ENCODE assay signal across 24 cellular contexts in the genomic region with DNA sequence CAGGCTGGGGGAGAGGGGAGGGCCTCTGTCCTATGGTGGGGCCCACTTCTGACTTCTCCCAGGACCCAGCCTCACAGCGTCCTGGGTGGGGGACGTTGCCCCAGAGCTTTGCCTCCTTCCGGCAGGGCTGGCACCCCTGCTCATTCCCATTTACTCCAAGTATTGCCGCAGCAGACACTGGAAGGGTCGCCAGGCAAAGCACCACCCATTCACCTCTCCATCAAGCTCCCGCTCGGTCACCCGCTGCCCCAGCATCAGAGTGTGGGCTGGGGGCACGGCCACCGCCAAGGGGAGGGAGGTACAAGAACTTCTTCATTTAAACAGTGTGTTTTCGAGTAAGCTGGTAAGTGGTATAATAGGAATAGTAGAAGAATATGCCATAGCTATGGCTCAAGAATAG. TPM values are rescaled to one million over a fixed set of nuclear protein-coding genes. Genes with fewer than 3 reads are reported as not detected.
A peak's percentile ranks its signal among the peaks of the same experiment; 100 is the strongest.
DNase-seq lines count a peak whose midpoint lies in the region; ATAC-seq, FAIRE-seq and TF ChIP-seq lines count a peak whose summit lies in the region.
"Had no signal": no experiment of that assay in that cellular context is flagged by ENCODE, and none has a peak within 500 bp of the region (broad histone marks: within the 10 kb centered on the region; RNA-seq: fewer than 3 reads in every experiment).

No MANE protein-coding gene starts in this region.

- no peak overlapping the region for H3K4me3 Mint-ChIP-seq in Calu3 (ENCODE audit: low read depth, unreplicated experiment)
- H3K4me3 Mint-ChIP-seq in stimulated activated effector memory CD8-positive, alpha-beta T cell treated with anti-CD3 and anti-CD28 coated beads, Interleukin-12 subunit alpha, Interleukin-12 subunit beta, amount 100 ng/mL, for 72 hours = no peak overlapping the region

- H3K27ac Mint-ChIP-seq in Calu3 (ENCODE audit: unreplicated experiment) = peak overlapping the region; percentile 3
- peak overlapping the region; percentile 68 for H3K27ac Mint-ChIP-seq in stimulated activated effector memory CD8-positive, alpha-beta T cell treated with anti-CD3 and anti-CD28 coated beads, Interleukin-12 subunit alpha, Interleukin-12 subunit beta, amount 100 ng/mL, for 72 hours

- FAIRE-seq in kidney (lab: Jason Lieb, UNC) = no peak
- FAIRE-seq: RCC 7860 had no signal

- no peak for ATAC-seq in stimulated activated effector memory CD8-positive, alpha-beta T cell treated with anti-CD3 and anti-CD28 coated beads, Interleukin-12 subunit alpha, Interleukin-12 subunit beta, amount 100 ng/mL, for 72 hours

- no peak for TF ChIP-seq POLR2A in stomach (IDR thresholded peaks at IDR 0.05)

- H3K9me3 ChIP-seq in kidney (ENCODE audit: control insufficient read depth in 1 of 2, low read length in 2 of 2) (no peaks in the 10 kb centered on the region), MM.1S (replicated peaks; ENCODE audit: insufficient read depth, low read length) (no peaks in the 10 kb centered on the region), smooth muscle cell (replicated peaks; ENCODE audit: low read depth) (no peaks in the 10 kb centered on the region), stomach (peaks cover 0 to 33% (median 2%) of the 10 kb centered on the region in 4 donors)

- no TSS peak for BruUV-seq in Calu3 (replicated peaks; lab: Mats Ljungman, UMichigan)

- H3K9me2 ChIP-seq in MM.1S (replicated peaks; ENCODE audit: insufficient read depth, low read length) = no peaks in the 10 kb centered on the region

- DNase-seq in Calu3 = no peak
- DNase-seq in kidney = peak; percentile 59
- DNase-seq in stimulated activated effector memory CD8-positive, alpha-beta T cell treated with anti-CD3 and anti-CD28 coated beads, Interleukin-12 subunit alpha, Interleukin-12 subunit beta, amount 100 ng/mL, for 72 hours (ENCODE audit: low spot score in 2 of 2) = no peak
- no peak for DNase-seq in MM.1S
- DNase-seq in smooth muscle cell (lab: John Stamatoyannopoulos, UW; ENCODE audit: unreplicated experiment) = no peak
- no peak for DNase-seq in stomach
- DNase-seq: DMS79 treated with DMSO at 0.1 percent for 48 hours, H7, IMR-90, MV-4-11, NCI-H1105 treated with DMSO at 0.1 percent for 48 hours, NCI-H1694, NCI-H2081, NCI-H2171, NCI-H345, NCI-H524 treated with DMSO at 0.1 percent for 48 hours, NCI-H82 had no signal

- H3K27ac ChIP-seq in angular gyrus (ENCODE audit: low read depth, low read length) (peak overlapping the region; percentile 70), kidney (ENCODE audit: low read depth in 2 of 2, low read length in 2 of 2) (no peak overlapping the region), MM.1S (ENCODE audit: low read length) (no peak overlapping the region), smooth muscle cell (ENCODE audit: low read depth) (no peak overlapping the region), stomach (no peak overlapping the region)
- H3K27ac ChIP-seq: KMS-11 had no signal

- H3K79me2 ChIP-seq in MM.1S (ENCODE audit: low read length) = no peaks in the 10 kb centered on the region
- no peaks in the 10 kb centered on the region for H3K79me2 ChIP-seq in smooth muscle cell (ENCODE audit: low read depth)

- peaks cover 18% of the 10 kb centered on the region for H3K9me3 Mint-ChIP-seq in Calu3 (ENCODE audit: low read depth, unreplicated experiment)
- H3K9me3 Mint-ChIP-seq in stimulated activated effector memory CD8-positive, alpha-beta T cell treated with anti-CD3 and anti-CD28 coated beads, Interleukin-12 subunit alpha, Interleukin-12 subunit beta, amount 100 ng/mL, for 72 hours = no peaks in the 10 kb centered on the region

- WGBS in smooth muscle cell (ENCODE audit: low lambda C conversion rate) = 98% methylated on average over 9 of the region's 11 CpGs
- 83 to 93% (median 89%) methylated on average over 9 to 11 of the region's 11 CpGs for WGBS in stomach, 5 donors

- H3K9ac ChIP-seq in kidney (ENCODE audit: low read length in 2 of 2) = no peak overlapping the region
- H3K9ac ChIP-seq in MM.1S (ENCODE audit: low read length) = no peak overlapping the region
- no peak overlapping the region for H3K9ac ChIP-seq in smooth muscle cell (ENCODE audit: low read depth)
- H3K9ac ChIP-seq: KMS-11 had no signal

- H4K20me1 ChIP-seq in MM.1S (ENCODE audit: insufficient read depth, low read length) = no peaks in the 10 kb centered on the region
- no peaks in the 10 kb centered on the region for H4K20me1 ChIP-seq in smooth muscle cell (ENCODE audit: low read depth)

- H3K4me1 ChIP-seq in kidney (ENCODE audit: control insufficient read depth in 1 of 2, insufficient read depth in 1 of 2, low read depth in 1 of 2, low read length in 2 of 2) = no peaks in the 10 kb centered on the region
- H3K4me1 ChIP-seq in MM.1S (ENCODE audit: low read length) = no peaks in the 10 kb centered on the region
- no peaks in the 10 kb centered on the region for H3K4me1 ChIP-seq in smooth muscle cell (ENCODE audit: low read depth)
- no peaks in the 10 kb centered on the region for H3K4me1 ChIP-seq in stomach
- H3K4me1 ChIP-seq: BE2C had no signal

- H3K27me3 ChIP-seq in MM.1S (replicated peaks; ENCODE audit: insufficient read depth, low read length) (peaks cover 84% of the 10 kb centered on the region), smooth muscle cell (ENCODE audit: low read depth) (no peaks in the 10 kb centered on the region), stomach (no peaks in the 10 kb centered on the region)
- H3K27me3 ChIP-seq: BE2C had no signal

- no peaks in the 10 kb centered on the region for H3K27me3 Mint-ChIP-seq in Calu3 (ENCODE audit: unreplicated experiment)

- no peak for TF ChIP-seq CTCF in Calu3 (IDR thresholded peaks at IDR 0.05; ENCODE audit: unreplicated experiment)
- TF ChIP-seq CTCF in kidney (IDR thresholded peaks at IDR 0.05; ENCODE audit: borderline replicate concordance, extremely low read depth, insufficient read depth) = no peak
- TF ChIP-seq CTCF in MM.1S (IDR thresholded peaks at IDR 0.05; ENCODE audit: low read length) = no peak
- no peak for TF ChIP-seq CTCF in smooth muscle cell (IDR thresholded peaks at IDR 0.05; ENCODE audit: borderline replicate concordance, insufficient read depth, poor library complexity, severe bottlenecking)
- no peak for TF ChIP-seq CTCF in stomach (IDR thresholded peaks at IDR 0.05)

- no peaks in the 10 kb centered on the region for H3K4me1 Mint-ChIP-seq in Calu3 (ENCODE audit: low read depth, unreplicated experiment)
- no peaks in the 10 kb centered on the region for H3K4me1 Mint-ChIP-seq in stimulated activated effector memory CD8-positive, alpha-beta T cell treated with anti-CD3 and anti-CD28 coated beads, Interleukin-12 subunit alpha, Interleukin-12 subunit beta, amount 100 ng/mL, for 72 hours

- H3K4me3 ChIP-seq in kidney (ENCODE audit: low read length in 2 of 2) (no peak overlapping the region), MM.1S (ENCODE audit: low read length) (no peak overlapping the region), smooth muscle cell (no peak overlapping the region), stomach (no peak overlapping the region)

- H3K36me3 Mint-ChIP-seq in Calu3 (ENCODE audit: insufficient read depth, unreplicated experiment) = peaks cover 46% of the 10 kb centered on the region
- H3K36me3 Mint-ChIP-seq in stimulated activated effector memory CD8-positive, alpha-beta T cell treated with anti-CD3 and anti-CD28 coated beads, Interleukin-12 subunit alpha, Interleukin-12 subunit beta, amount 100 ng/mL, for 72 hours = no peaks in the 10 kb centered on the region

- TF ChIP-seq EP300 in stomach (IDR thresholded peaks at IDR 0.05) = no peak

- intact Hi-C loops in Calu3 (cut with micrococcal nuclease; ENCODE audit: unreplicated experiment) = no loop called here
- intact Hi-C loops in kidney (cut with DNase I) = no loop called here
- intact Hi-C loops in stomach (cut with DNase I; ENCODE audit: low total_unique reads) = no loop called here

- H3F3A ChIP-seq in MM.1S (ENCODE audit: insufficient read depth, low read length) (no peaks in the 10 kb centered on the region), smooth muscle cell (ENCODE audit: low read depth) (no peaks in the 10 kb centered on the region)

- H3K4me2 ChIP-seq in MM.1S (ENCODE audit: low read depth, low read length) = no peak overlapping the region
- H3K4me2 ChIP-seq in smooth muscle cell = no peak overlapping the region
- H3K4me2 ChIP-seq: KMS-11 had no signal

- H2AFZ ChIP-seq in MM.1S (ENCODE audit: low read length) (no peak overlapping the region), smooth muscle cell (ENCODE audit: low read depth) (no peak overlapping the region)

- CTCF ChIA-PET in Calu3 (lab: Charles Lee) = no interaction called here

- H3K36me3 ChIP-seq in kidney (ENCODE audit: control insufficient read depth in 1 of 2, insufficient read depth in 2 of 2, low read length in 2 of 2) (no peaks in the 10 kb centered on the region), MM.1S (replicated peaks; ENCODE audit: insufficient read depth, low read length) (no peaks in the 10 kb centered on the region), smooth muscle cell (ENCODE audit: low read depth) (no peaks in the 10 kb centered on the region), stomach (peaks cover 0 to 9% (median 0%) of the 10 kb centered on the region in 4 donors)
- H3K36me3 ChIP-seq: BE2C had no signal

RNA-seq across cellular contexts. Expression of gene GNG13, which starts 52.8 kb away (rescaled TPM):
- total RNA-seq in Calu3 (2022) (not detected in 2 replicates), kidney (not detected), smooth muscle cell (not detected in 2 replicates), stomach (not detected)
- polyA plus RNA-seq in kidney (ENCODE audit: insufficient read depth, low read depth, low replicate concordance) (not detected), smooth muscle cell (not detected in 2 replicates), stomach (not detected)
- total RNA-seq: A673, H7, IMR-90, OCI-LY7, SK-MEL-5 had no signal
- polyA plus RNA-seq: IMR-90 had no signal
